In the genomic region with DNA sequence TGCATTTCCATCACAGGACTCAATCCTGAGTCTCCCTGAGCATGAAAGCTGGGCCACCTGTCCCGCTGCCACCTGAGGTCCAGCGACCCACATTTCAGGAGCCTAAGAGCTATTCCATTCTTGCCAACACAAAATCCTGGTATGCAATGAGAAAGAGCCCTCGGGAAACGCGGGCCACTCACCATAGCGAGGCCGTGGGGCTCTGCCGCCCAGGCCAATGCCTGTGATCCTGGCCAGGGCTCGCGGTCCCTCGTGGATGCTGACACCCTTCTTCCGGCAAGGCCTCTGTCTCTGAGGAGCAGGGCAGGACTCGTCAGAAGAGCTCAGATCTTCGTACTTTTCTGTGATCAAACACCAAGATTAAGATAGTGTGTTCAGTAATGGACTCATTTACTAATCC, we compare ENCODE assay signal across 17 cellular contexts. TPM values are rescaled to one million over a fixed set of nuclear protein-coding genes. Genes with fewer than 3 reads are reported as not detected.
DNase-seq lines count a peak whose midpoint lies in the region; ATAC-seq and TF ChIP-seq lines count a peak whose summit lies in the region.
"Had no signal": no experiment of that assay in that cellular context is flagged by ENCODE, and none has a peak within 500 bp of the region (broad histone marks: within the 10 kb centered on the region; RNA-seq: fewer than 3 reads in every experiment).

No MANE protein-coding gene starts in this region.

- H3K9me2 ChIP-seq in PC-3 (replicated peaks; ENCODE audit: low read length), result no peaks in the 10 kb centered on the region

- peaks cover 41% of the 10 kb centered on the region for H3K4me1 Mint-ChIP-seq in activated CD8-positive, alpha-beta T cell treated with anti-CD3 and anti-CD28 coated beads, Interleukin-2, amount 10 ng/mL, durations not matched to agents 7 days and 5 days (ENCODE audit: low read depth)
- peaks cover 8% of the 10 kb centered on the region for H3K4me1 Mint-ChIP-seq in activated CD8-positive, alpha-beta T cell treated with anti-CD3 and anti-CD28 coated beads for 36 hours (ENCODE audit: low read depth)
- H3K4me1 Mint-ChIP-seq in central memory CD8-positive, alpha-beta T cell, result peaks cover 5% of the 10 kb centered on the region
- H3K4me1 Mint-ChIP-seq: CD14-positive monocyte had no signal

- H3K9me3 ChIP-seq in PC-3 (ENCODE audit: low read length), result no peaks in the 10 kb centered on the region
- H3K9me3 ChIP-seq: BLaER1, HAP-1 had no signal

- no peak overlapping the region for H3K27ac ChIP-seq in PC-3 (ENCODE audit: low read length)
- H3K27ac ChIP-seq: BLaER1 had no signal

- H3K36me3 ChIP-seq in H7 (replicated peaks; ENCODE audit: control insufficient read depth, insufficient read depth, low read length) (peaks cover 13% of the 10 kb centered on the region), PC-3 (ENCODE audit: low read depth, low read length) (no peaks in the 10 kb centered on the region; the same call in 1 of the 2 replicates)

- no peaks in the 10 kb centered on the region for H3K4me1 ChIP-seq in PC-3 (ENCODE audit: insufficient read depth, low read length)
- H3K4me1 ChIP-seq: HAP-1 had no signal

- no peaks in the 10 kb centered on the region for H3K9me3 Mint-ChIP-seq in activated CD8-positive, alpha-beta T cell treated with anti-CD3 and anti-CD28 coated beads, Interleukin-2, amount 10 ng/mL, durations not matched to agents 7 days and 5 days (ENCODE audit: insufficient read depth)
- H3K9me3 Mint-ChIP-seq in activated CD8-positive, alpha-beta T cell treated with anti-CD3 and anti-CD28 coated beads for 36 hours, result no peaks in the 10 kb centered on the region
- H3K9me3 Mint-ChIP-seq in central memory CD8-positive, alpha-beta T cell, result no peaks in the 10 kb centered on the region
- H3K9me3 Mint-ChIP-seq: CD14-positive monocyte; CD4-positive, alpha-beta memory T cell had no signal

- no peak for ATAC-seq in activated CD8-positive, alpha-beta T cell treated with anti-CD3 and anti-CD28 coated beads, Interleukin-2, amount 10 ng/mL, durations not matched to agents 7 days and 5 days
- ATAC-seq in activated CD8-positive, alpha-beta T cell treated with anti-CD3 and anti-CD28 coated beads for 36 hours, result no peak
- no peak for ATAC-seq in central memory CD8-positive, alpha-beta T cell (replicated peaks; ENCODE audit: extremely low read depth, poor library complexity, severe bottlenecking)
- ATAC-seq in PC-3 (no peak), HG02678 (IDR thresholded peaks at IDR 0.05; ENCODE audit: unreplicated experiment) (no peak), GM21423 (IDR thresholded peaks at IDR 0.05; ENCODE audit: unreplicated experiment) (no peak)

- POLR2A ChIA-PET in activated CD8-positive, alpha-beta T cell treated with anti-CD3 and anti-CD28 coated beads, Interleukin-2, amount 10 ng/mL, durations not matched to agents 7 days and 5 days (lab: Charles Lee), result interaction anchor here (1.2 kb wide), 1 partner anchor 11 kb away, joined by 5 read pairs; the partner anchor contains the start of gene NUDT16L1
- POLR2A ChIA-PET in activated CD8-positive, alpha-beta T cell treated with anti-CD3 and anti-CD28 coated beads for 36 hours (lab: Charles Lee), result interaction anchor here (1.1 kb wide), 1 partner anchor 30 kb away, joined by 3 read pairs; no protein-coding TSS in a partner anchor
- POLR2A ChIA-PET in PC-3 (lab: Charles Lee; ENCODE audit: unreplicated experiment), result no interaction called here

- no peak overlapping the region for H3K4me2 ChIP-seq in PC-3 (ENCODE audit: low read length)
- H3K4me2 ChIP-seq: BLaER1 had no signal

- DNase-seq in activated CD8-positive, alpha-beta T cell treated with anti-CD3 and anti-CD28 coated beads, Interleukin-2, amount 10 ng/mL, durations not matched to agents 7 days and 5 days, result no peak
- DNase-seq in activated CD8-positive, alpha-beta T cell treated with anti-CD3 and anti-CD28 coated beads for 36 hours, result no peak
- DNase-seq in H7 (peak; percentile 39), PC-3 (no peak)
- DNase-seq in central memory CD8-positive, alpha-beta T cell (ENCODE audit: low spot score in 2 of 2), result no peak
- DNase-seq: 8988T; CD4-positive, alpha-beta memory T cell; DMS153; DMS79; GDM1; GOT3; IMR-90 had no signal

- no peaks in the 10 kb centered on the region for H3F3A ChIP-seq in PC-3 (ENCODE audit: low read length, unreplicated experiment)

- BruUV-seq in PC-3 (replicated peaks; lab: Mats Ljungman, UMichigan), result no TSS peak

- H3K9ac ChIP-seq in PC-3 (ENCODE audit: low read length), result no peak overlapping the region
- H3K9ac ChIP-seq: BLaER1 had no signal

- peaks cover 16% of the 10 kb centered on the region for H3K36me3 Mint-ChIP-seq in activated CD8-positive, alpha-beta T cell treated with anti-CD3 and anti-CD28 coated beads, Interleukin-2, amount 10 ng/mL, durations not matched to agents 7 days and 5 days (ENCODE audit: low read depth)
- peaks cover 13% of the 10 kb centered on the region for H3K36me3 Mint-ChIP-seq in activated CD8-positive, alpha-beta T cell treated with anti-CD3 and anti-CD28 coated beads for 36 hours (ENCODE audit: low read depth)
- peaks cover 17% of the 10 kb centered on the region for H3K36me3 Mint-ChIP-seq in central memory CD8-positive, alpha-beta T cell (ENCODE audit: insufficient read depth)

- H3K27me3 Mint-ChIP-seq in activated CD8-positive, alpha-beta T cell treated with anti-CD3 and anti-CD28 coated beads, Interleukin-2, amount 10 ng/mL, durations not matched to agents 7 days and 5 days (ENCODE audit: low read depth), result no peaks in the 10 kb centered on the region
- H3K27me3 Mint-ChIP-seq in activated CD8-positive, alpha-beta T cell treated with anti-CD3 and anti-CD28 coated beads for 36 hours, result no peaks in the 10 kb centered on the region
- no peaks in the 10 kb centered on the region for H3K27me3 Mint-ChIP-seq in central memory CD8-positive, alpha-beta T cell
- H3K27me3 Mint-ChIP-seq: CD4-positive, alpha-beta memory T cell had no signal

- H4K20me1 ChIP-seq in PC-3 (ENCODE audit: low read length), result no peaks in the 10 kb centered on the region
- H4K20me1 ChIP-seq: BLaER1 had no signal

- H3K79me2 ChIP-seq in PC-3 (ENCODE audit: low read length), result no peaks in the 10 kb centered on the region

- CTCF ChIA-PET in activated CD8-positive, alpha-beta T cell treated with anti-CD3 and anti-CD28 coated beads, Interleukin-2, amount 10 ng/mL, durations not matched to agents 7 days and 5 days (lab: Charles Lee), result interaction anchor here (2.1 kb wide), 1 partner anchor 55 kb away, joined by 4 read pairs; no protein-coding TSS in a partner anchor
- CTCF ChIA-PET in activated CD8-positive, alpha-beta T cell treated with anti-CD3 and anti-CD28 coated beads for 36 hours (lab: Charles Lee), result interaction anchor here (1.3 kb wide), 1 partner anchor 23 kb away, joined by 4 read pairs; no protein-coding TSS in a partner anchor
- CTCF ChIA-PET in PC-3 (lab: Charles Lee), result no interaction called here

- H3K4me3 Mint-ChIP-seq in activated CD8-positive, alpha-beta T cell treated with anti-CD3 and anti-CD28 coated beads, Interleukin-2, amount 10 ng/mL, durations not matched to agents 7 days and 5 days, result no peak overlapping the region
- H3K4me3 Mint-ChIP-seq in activated CD8-positive, alpha-beta T cell treated with anti-CD3 and anti-CD28 coated beads for 36 hours, result no peak overlapping the region
- H3K4me3 Mint-ChIP-seq in central memory CD8-positive, alpha-beta T cell, result no peak overlapping the region
- H3K4me3 Mint-ChIP-seq: CD14-positive monocyte; CD4-positive, alpha-beta memory T cell had no signal

- H3K27ac Mint-ChIP-seq in activated CD8-positive, alpha-beta T cell treated with anti-CD3 and anti-CD28 coated beads, Interleukin-2, amount 10 ng/mL, durations not matched to agents 7 days and 5 days, result peak overlapping the region; percentile 5
- H3K27ac Mint-ChIP-seq in activated CD8-positive, alpha-beta T cell treated with anti-CD3 and anti-CD28 coated beads for 36 hours, result no peak overlapping the region
- peak overlapping the region; percentile 38 for H3K27ac Mint-ChIP-seq in central memory CD8-positive, alpha-beta T cell (ENCODE audit: low read depth)
- H3K27ac Mint-ChIP-seq: CD14-positive monocyte had no signal

- H3K27me3 ChIP-seq in H7 (ENCODE audit: control insufficient read depth, insufficient read depth, low read length) (no peaks in the 10 kb centered on the region), PC-3 (ENCODE audit: low read length) (no peaks in the 10 kb centered on the region)
- H3K27me3 ChIP-seq: BLaER1 had no signal

- H3K4me3 ChIP-seq in H7 (ENCODE audit: insufficient read depth, low read depth, low read length) (no peak overlapping the region), PC-3 (ENCODE audit: low read length) (no peak overlapping the region)
- H3K4me3 ChIP-seq: BLaER1, HAP-1 had no signal

- intact Hi-C loops in activated CD8-positive, alpha-beta T cell treated with anti-CD3 and anti-CD28 coated beads for 36 hours (cut with micrococcal nuclease), result no loop called here
- intact Hi-C loops in PC-3 (cut with micrococcal nuclease), result no loop called here

- no peak overlapping the region for H2AFZ ChIP-seq in PC-3 (ENCODE audit: low read length)

- no peak for TF ChIP-seq CTCF in activated CD8-positive, alpha-beta T cell treated with anti-CD3 and anti-CD28 coated beads for 36 hours (IDR thresholded peaks at IDR 0.05)
- no peak for TF ChIP-seq CTCF in PC-3 (conservative IDR thresholded peaks at IDR 0.05; ENCODE audit: low read depth, low read length)

RNA-seq across cellular contexts. Expression of gene NUDT16L1, which starts 11.6 kb away (rescaled TPM):
- 10 to 100 TPM; 32.6 to 36.2 TPM for total RNA-seq in activated CD8-positive, alpha-beta T cell treated with anti-CD3 and anti-CD28 coated beads, Interleukin-2, amount 10 ng/mL, durations not matched to agents 7 days and 5 days
- 10 to 100 TPM; 22.3 to 25.6 TPM for total RNA-seq in activated CD8-positive, alpha-beta T cell treated with anti-CD3 and anti-CD28 coated beads for 36 hours
- 43.9 and 50.5 TPM in 2 replicates for total RNA-seq in H7 (2014; rRNA removed; shearing (Covaris generic))
- total RNA-seq in PC-3 (2014; rRNA removed), result 49.9 and 64.3 TPM in 2 replicates

RNA-seq across cellular contexts. Expression of gene ANKS3, which starts 29.2 kb away (rescaled TPM):
- 10 to 100 TPM; 17.0 to 17.2 TPM for total RNA-seq in activated CD8-positive, alpha-beta T cell treated with anti-CD3 and anti-CD28 coated beads, Interleukin-2, amount 10 ng/mL, durations not matched to agents 7 days and 5 days
- 10 to 100 TPM; 13.0 to 13.8 TPM for total RNA-seq in activated CD8-positive, alpha-beta T cell treated with anti-CD3 and anti-CD28 coated beads for 36 hours
- 19.5 and 21.8 TPM in 2 replicates for total RNA-seq in H7 (2014; rRNA removed; shearing (Covaris generic))
- total RNA-seq in PC-3 (2014; rRNA removed), result 22.6 and 25.1 TPM in 2 replicates

RNA-seq across cellular contexts. Expression of gene DNAAF8, which starts 29.4 kb away (rescaled TPM):
- under 1 TPM; 0.39 to 0.68 TPM for total RNA-seq in activated CD8-positive, alpha-beta T cell treated with anti-CD3 and anti-CD28 coated beads, Interleukin-2, amount 10 ng/mL, durations not matched to agents 7 days and 5 days
- under 1 TPM; 0.18 to 0.38 TPM for total RNA-seq in activated CD8-positive, alpha-beta T cell treated with anti-CD3 and anti-CD28 coated beads for 36 hours
- total RNA-seq in H7 (2014; rRNA removed; shearing (Covaris generic)), result 1.1 TPM in 1 of 2 replicates, not detected in the other
- 0.58 and 1.2 TPM in 2 replicates for total RNA-seq in PC-3 (2014; rRNA removed)
